1 cellular context compared by ENCODE assay signal in the genomic region with DNA sequence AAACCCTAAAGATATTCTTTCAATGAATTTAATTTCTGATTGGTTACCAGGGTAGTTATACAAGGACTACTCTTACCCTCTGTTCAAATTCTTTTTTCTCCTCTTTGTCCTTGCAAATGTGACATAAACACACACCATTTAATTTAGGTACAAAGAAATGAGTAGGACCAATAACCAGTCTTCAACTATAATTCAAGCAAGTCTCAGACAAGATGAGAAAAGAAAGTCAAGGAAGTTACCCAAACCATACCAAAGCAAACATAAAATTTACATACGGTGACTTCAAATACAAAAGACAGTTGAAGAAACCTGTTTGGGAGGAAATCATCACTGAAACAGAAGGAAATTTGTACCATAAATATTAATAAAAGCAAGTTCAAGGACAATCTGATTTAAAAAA.
TF ChIP-seq lines count a peak whose summit lies in the region.

No MANE protein-coding gene starts in this region.

TF ChIP-seq in K562, 482 proteins besides CTCF, POLR2A, EP300 and RAD21 (continued from another document):
- TF ChIP-seq POLR2AphosphoS2 (IDR thresholded peaks at IDR 0.05; ENCODE audit: low read length) (no peak), ZFP30 (CRISPR knock-in tag; IDR thresholded peaks at IDR 0.05; ENCODE audit: borderline replicate concordance) (no peak), HEY1 (CRISPR knock-in tag; IDR thresholded peaks at IDR 0.05; ENCODE audit: borderline replicate concordance) (no peak)
- TF ChIP-seq, protein P1, sequence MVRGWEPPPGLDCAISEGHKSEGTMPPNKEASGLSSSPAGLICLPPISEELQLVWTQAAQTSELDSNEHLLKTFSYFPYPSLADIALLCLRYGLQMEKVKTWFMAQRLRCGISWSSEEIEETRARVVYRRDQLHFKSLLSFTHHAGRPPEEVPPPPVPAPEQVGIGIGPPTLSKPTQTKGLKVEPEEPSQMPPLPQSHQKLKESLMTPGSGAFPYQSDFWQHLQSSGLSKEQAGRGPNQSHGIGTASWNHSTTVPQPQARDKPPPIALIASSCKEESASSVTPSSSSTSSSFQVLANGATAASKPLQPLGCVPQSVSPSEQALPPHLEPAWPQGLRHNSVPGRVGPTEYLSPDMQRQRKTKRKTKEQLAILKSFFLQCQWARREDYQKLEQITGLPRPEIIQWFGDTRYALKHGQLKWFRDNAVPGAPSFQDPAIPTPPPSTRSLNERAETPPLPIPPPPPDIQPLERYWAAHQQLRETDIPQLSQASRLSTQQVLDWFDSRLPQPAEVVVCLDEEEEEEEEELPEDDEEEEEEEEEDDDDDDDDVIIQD (CRISPR knock-in tag; IDR thresholded peaks at IDR 0.05) = no peak
TF ChIP-seq in K562: peak in this region for 0.
